Comparison of ENCODE assay signal across 11 cellular contexts in genomic region chr5:103021310-103021709, GRCh38.
A peak's percentile ranks its signal among the peaks of the same experiment; 100 is the strongest.
DNase-seq lines count a peak whose midpoint lies in the region; ATAC-seq and TF ChIP-seq lines count a peak whose summit lies in the region.
"Had no signal": no experiment of that assay in that cellular context is flagged by ENCODE, and none has a peak within 500 bp of the region (broad histone marks: within the 10 kb centered on the region; RNA-seq: fewer than 3 reads in every experiment).

No MANE protein-coding gene starts in this region.

- peak; percentile 99 for ATAC-seq in HG02981 (IDR thresholded peaks at IDR 0.05; ENCODE audit: unreplicated experiment)

- H3K36me3 ChIP-seq in mammary epithelial cell (ENCODE audit: insufficient read depth, low read length) (peaks cover 12% of the 10 kb centered on the region), breast epithelium (no peaks in the 10 kb centered on the region), left ventricle myocardium inferior (peaks cover 83% of the 10 kb centered on the region)

- H3K4me1 ChIP-seq in mammary epithelial cell (ENCODE audit: insufficient read depth, low read length) (no peaks in the 10 kb centered on the region), breast epithelium (no peaks in the 10 kb centered on the region), left ventricle myocardium inferior (peaks cover 10% of the 10 kb centered on the region)

- H3K27me3 ChIP-seq in mammary epithelial cell (ENCODE audit: insufficient read depth, low read length) (no peaks in the 10 kb centered on the region), breast epithelium (no peaks in the 10 kb centered on the region), left ventricle myocardium inferior (ENCODE audit: low read depth) (no peaks in the 10 kb centered on the region)
- H3K27me3 ChIP-seq: cardiac muscle cell, neutrophil had no signal

- no peak overlapping the region for H3K4me3 ChIP-seq in mammary epithelial cell (replicated peaks in 1 of 3; ENCODE audit: insufficient read depth in 1 of 3, low read depth in 2 of 3, low read length in 3 of 3)
- H3K4me3 ChIP-seq in breast epithelium: no peak overlapping the region
- H3K4me3 ChIP-seq in left ventricle myocardium inferior: no peak overlapping the region
- H3K4me3 ChIP-seq: cardiac muscle cell had no signal

- H4K20me1 ChIP-seq in mammary epithelial cell (ENCODE audit: insufficient read depth, low read length): no peaks in the 10 kb centered on the region

- H3K4me2 ChIP-seq in mammary epithelial cell (ENCODE audit: insufficient read depth, low read depth, low read length): no peak overlapping the region

- DNase-seq in mammary epithelial cell (peak; percentile 35), breast epithelium (ENCODE audit: low spot score in 2 of 2) (no peak), NOMO-1 (lab: John Stamatoyannopoulos, UW; ENCODE audit: unreplicated experiment in 2 of 2) (peak; percentile 45 to 83), NCI-H510A treated with DMSO at 0.1 percent for 48 hours (lab: John Stamatoyannopoulos, UW) (no peak), left ventricle myocardium inferior (no peak), dermis blood vessel endothelial cell (no peak)
- DNase-seq in stimulated activated CD4-positive, alpha-beta T cell treated with anti-CD3 and anti-CD28 coated beads, Interleukin-4, amount 100 ng/mL, for 1 hour: no peak
- DNase-seq: activated CD4-positive, alpha-beta T cell treated with anti-CD3 and anti-CD28 coated beads, Interleukin-2, amount 50 U/mL, for 4 hours had no signal

- in situ Hi-C loops in mammary epithelial cell (cut with MboI; ENCODE audit: low sequenced_read_pairs in 2 of 2): no loop called here

- no peak overlapping the region for H3K9ac ChIP-seq in mammary epithelial cell (ENCODE audit: insufficient read depth, low read length)

- dilution Hi-C loops in mammary epithelial cell (cut with HindIII; ENCODE audit: low sequenced_read_pairs): no loop called here

- no TSS peak for BruUV-seq in mammary epithelial cell (replicated peaks; lab: Mats Ljungman, UMichigan)

- no peaks in the 10 kb centered on the region for H3K79me2 ChIP-seq in mammary epithelial cell (ENCODE audit: insufficient read depth, low read length)

- H2AFZ ChIP-seq in mammary epithelial cell (ENCODE audit: low read depth, low read length): no peak overlapping the region

- CTCF ChIA-PET in mammary epithelial cell (lab: Charles Lee; ENCODE audit: low non-redundant PET): no interaction called here

- intact Hi-C loops in mammary epithelial cell (cut with micrococcal nuclease) (no loop called here), breast epithelium (cut with DNase I; ENCODE audit: low total_unique reads) (no loop called here), left ventricle myocardium inferior (cut with micrococcal nuclease) (no loop called here)

- no peak overlapping the region for H3K27ac ChIP-seq in mammary epithelial cell (ENCODE audit: insufficient read depth, low read depth, low read length)
- H3K27ac ChIP-seq in breast epithelium: no peak overlapping the region
- H3K27ac ChIP-seq in left ventricle myocardium inferior (replicated peaks): no peak overlapping the region
- H3K27ac ChIP-seq: cardiac muscle cell, neutrophil had no signal

- TF ChIP-seq CTCF in mammary epithelial cell (conservative IDR thresholded peaks at IDR 0.05 in 1 of 2, IDR thresholded peaks at IDR 0.05 in 1 of 2; ENCODE audit: extremely low read depth in 1 of 2, insufficient read depth in 1 of 2, low read depth in 1 of 2, low read length in 2 of 2): no peak
- TF ChIP-seq CTCF in breast epithelium (IDR thresholded peaks at IDR 0.05): no peak
- no peak for TF ChIP-seq CTCF in left ventricle myocardium inferior (IDR thresholded peaks at IDR 0.05; ENCODE audit: borderline replicate concordance)

- no peak for TF ChIP-seq POLR2A in breast epithelium (IDR thresholded peaks at IDR 0.05)

- 95% methylated on average over 2 of the region's 2 CpGs for WGBS in mammary epithelial cell (ENCODE audit: low coverage, missing lambda C conversion rate)

- H3K9me3 ChIP-seq in mammary epithelial cell (replicated peaks; ENCODE audit: insufficient read depth, low read length) (no peaks in the 10 kb centered on the region), breast epithelium (no peaks in the 10 kb centered on the region), left ventricle myocardium inferior (replicated peaks) (no peaks in the 10 kb centered on the region)
- H3K9me3 ChIP-seq: neutrophil had no signal

Comparison
In these comparisons a context has a peak if more than half of its experiments do, and no peak if none do; other contexts are left out.
1. DNase-seq: peak in mammary epithelial cell (single experiment) and NOMO-1 (2 of 2); none in breast epithelium (0 of 2), NCI-H510A treated with DMSO at 0.1 percent for 48 hours (single experiment), left ventricle myocardium inferior (single experiment), dermis blood vessel endothelial cell (single experiment) and stimulated activated CD4-positive, alpha-beta T cell treated with anti-CD3 and anti-CD28 coated beads, Interleukin-4, amount 100 ng/mL, for 1 hour (single experiment).